Comparison of ENCODE assay signal across 1 cellular context in the genomic region with DNA sequence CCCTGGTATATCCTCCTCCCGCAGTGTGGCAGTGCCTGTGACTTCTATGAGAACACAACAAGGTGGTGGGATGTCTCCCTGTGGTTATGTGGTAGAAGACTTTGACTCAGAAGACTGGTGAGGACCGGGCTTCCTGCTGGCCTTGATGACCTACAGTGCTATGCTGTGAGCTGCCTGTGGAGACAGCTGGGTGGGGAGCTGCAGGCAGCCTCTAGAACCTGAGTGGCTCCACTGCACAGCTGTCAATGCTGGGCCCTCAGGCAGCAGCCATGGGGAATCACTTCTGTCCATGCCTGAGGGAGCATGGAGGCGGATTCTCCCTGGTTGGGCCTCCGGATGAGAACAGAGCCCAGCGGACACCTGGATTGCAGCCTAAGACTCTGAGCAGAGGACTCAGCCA.
TF ChIP-seq lines count a peak whose summit lies in the region.

No MANE protein-coding gene starts in this region.

TF ChIP-seq in K562, 482 proteins besides CTCF, POLR2A, EP300 and RAD21:
- TF ChIP-seq XRCC3 (IDR thresholded peaks at IDR 0.05) (no peak), SREBF1 (IDR thresholded peaks at IDR 0.05; ENCODE audit: borderline replicate concordance, low read depth, low read length) (no peak), SAFB (IDR thresholded peaks at IDR 0.05; ENCODE audit: borderline replicate concordance, low read depth, low read length) (no peak), CSDE1 (IDR thresholded peaks at IDR 0.05) (no peak), ZNF75A (CRISPR knock-in tag; IDR thresholded peaks at IDR 0.05) (no peak), NELFE (IDR thresholded peaks at IDR 0.05; ENCODE audit: insufficient read depth, insufficient read length) (no peak), RBM22 (IDR thresholded peaks at IDR 0.05; ENCODE audit: low read depth, low read length, poor library complexity, severe bottlenecking) (no peak), ZNF239 (CRISPR knock-in tag; IDR thresholded peaks at IDR 0.05) (no peak), ZFP36 (IDR thresholded peaks at IDR 0.05; ENCODE audit: low read depth, low read length, partially characterized antibody) (no peak), ZFX (CRISPR knock-in tag; IDR thresholded peaks at IDR 0.05) (no peak), ZFP1 (CRISPR knock-in tag; IDR thresholded peaks at IDR 0.05) (no peak), L3MBTL2 (IDR thresholded peaks at IDR 0.05) (no peak), ZNF184 (CRISPR knock-in tag; IDR thresholded peaks at IDR 0.05) (no peak), TAF9B (IDR thresholded peaks at IDR 0.05; ENCODE audit: partially characterized antibody) (no peak), HIVEP1 (CRISPR knock-in tag; IDR thresholded peaks at IDR 0.05) (no peak)
- TF ChIP-seq, protein P1, sequence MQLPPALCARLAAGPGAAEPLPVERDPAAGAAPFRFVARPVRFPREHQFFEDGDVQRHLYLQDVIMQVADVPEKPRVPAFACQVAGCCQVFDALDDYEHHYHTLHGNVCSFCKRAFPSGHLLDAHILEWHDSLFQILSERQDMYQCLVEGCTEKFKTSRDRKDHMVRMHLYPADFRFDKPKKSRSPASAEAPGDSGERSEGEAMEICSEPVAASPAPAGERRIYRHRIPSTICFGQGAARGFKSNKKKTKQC (CRISPR knock-in tag; IDR thresholded peaks at IDR 0.05), result no peak
- TF ChIP-seq, protein P2, sequence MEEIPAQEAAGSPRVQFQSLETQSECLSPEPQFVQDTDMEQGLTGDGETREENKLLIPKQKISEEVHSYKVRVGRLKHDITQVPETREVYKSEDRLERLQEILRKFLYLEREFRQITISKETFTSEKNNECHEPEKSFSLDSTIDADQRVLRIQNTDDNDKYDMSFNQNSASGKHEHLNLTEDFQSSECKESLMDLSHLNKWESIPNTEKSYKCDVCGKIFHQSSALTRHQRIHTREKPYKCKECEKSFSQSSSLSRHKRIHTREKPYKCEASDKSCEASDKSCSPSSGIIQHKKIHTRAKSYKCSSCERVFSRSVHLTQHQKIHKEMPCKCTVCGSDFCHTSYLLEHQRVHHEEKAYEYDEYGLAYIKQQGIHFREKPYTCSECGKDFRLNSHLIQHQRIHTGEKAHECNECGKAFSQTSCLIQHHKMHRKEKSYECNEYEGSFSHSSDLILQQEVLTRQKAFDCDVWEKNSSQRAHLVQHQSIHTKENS (CRISPR knock-in tag; IDR thresholded peaks at IDR 0.05), result no peak
- TF ChIP-seq, protein P3, sequence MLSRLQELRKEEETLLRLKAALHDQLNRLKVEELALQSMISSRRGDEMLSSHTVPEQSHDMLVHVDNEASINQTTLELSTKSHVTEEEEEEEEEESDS (CRISPR knock-in tag; IDR thresholded peaks at IDR 0.05), result no peak
